In the genomic region with DNA sequence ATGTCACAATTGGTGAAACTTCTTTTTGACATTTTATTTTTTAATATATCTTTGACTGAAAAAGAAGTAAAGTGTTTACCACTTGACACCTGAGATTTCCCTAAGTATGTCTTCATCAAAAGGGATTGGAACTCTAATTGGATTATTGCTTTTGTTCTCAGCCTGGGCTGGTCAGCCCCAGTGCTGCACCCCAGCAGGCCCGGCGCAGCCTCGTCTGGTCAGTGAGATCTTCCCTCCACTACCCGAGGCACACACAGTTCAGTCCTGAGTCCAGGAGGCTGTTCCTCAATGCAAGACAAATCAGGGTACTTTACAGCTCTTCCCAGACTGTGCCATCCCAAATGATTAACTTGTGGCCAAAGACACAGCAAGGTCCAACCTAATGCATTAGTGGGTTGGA, we compare ENCODE assay signal across 2 cellular contexts.
TF ChIP-seq lines count a peak whose summit lies in the region.

No MANE protein-coding gene starts in this region.

TF ChIP-seq in H1, 55 proteins besides CTCF, POLR2A, EP300 and RAD21 (continued from another document):
- TF ChIP-seq GABPA (IDR thresholded peaks at IDR 0.05; ENCODE audit: borderline replicate concordance, insufficient read depth, low read length) (no peak), SIX5 (IDR thresholded peaks at IDR 0.05; ENCODE audit: low read depth, low read length) (no peak), CHD1 (IDR thresholded peaks at IDR 0.05; ENCODE audit: low read depth, low read length) (no peak), JUN (IDR thresholded peaks at IDR 0.05; ENCODE audit: low read depth, low read length) (no peak), KDM4A (IDR thresholded peaks at IDR 0.05; ENCODE audit: low read depth, low read length, severe bottlenecking) (no peak), SUZ12 (IDR thresholded peaks at IDR 0.05; ENCODE audit: low read length) (no peak), CTBP2 (IDR thresholded peaks at IDR 0.05; ENCODE audit: borderline replicate concordance, insufficient read depth, insufficient read length, low read length) (no peak)

TF ChIP-seq in SK-N-SH treated with all-trans-retinoic acid at 6 μM for 48 hours, 23 proteins besides CTCF, POLR2A, EP300 and RAD21 (continued from another document):
- TF ChIP-seq, protein P1, sequence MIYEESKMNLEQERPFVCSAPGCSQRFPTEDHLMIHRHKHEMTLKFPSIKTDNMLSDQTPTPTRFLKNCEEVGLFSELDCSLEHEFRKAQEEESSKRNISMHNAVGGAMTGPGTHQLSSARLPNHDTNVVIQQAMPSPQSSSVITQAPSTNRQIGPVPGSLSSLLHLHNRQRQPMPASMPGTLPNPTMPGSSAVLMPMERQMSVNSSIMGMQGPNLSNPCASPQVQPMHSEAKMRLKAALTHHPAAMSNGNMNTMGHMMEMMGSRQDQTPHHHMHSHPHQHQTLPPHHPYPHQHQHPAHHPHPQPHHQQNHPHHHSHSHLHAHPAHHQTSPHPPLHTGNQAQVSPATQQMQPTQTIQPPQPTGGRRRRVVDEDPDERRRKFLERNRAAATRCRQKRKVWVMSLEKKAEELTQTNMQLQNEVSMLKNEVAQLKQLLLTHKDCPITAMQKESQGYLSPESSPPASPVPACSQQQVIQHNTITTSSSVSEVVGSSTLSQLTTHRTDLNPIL (CRISPR knock-in tag; IDR thresholded peaks at IDR 0.05; ENCODE audit: low read depth): no peak
- TF ChIP-seq CSDC2 (CRISPR knock-in tag; IDR thresholded peaks at IDR 0.05) (no peak), OSR1 (CRISPR knock-in tag; IDR thresholded peaks at IDR 0.05) (no peak), BACH2 (CRISPR knock-in tag; IDR thresholded peaks at IDR 0.05; ENCODE audit: borderline replicate concordance) (no peak), ZNF8 (CRISPR knock-in tag; IDR thresholded peaks at IDR 0.05) (no peak), PPARA (CRISPR knock-in tag; IDR thresholded peaks at IDR 0.05; ENCODE audit: borderline replicate concordance) (no peak), SNAI2 (CRISPR knock-in tag; IDR thresholded peaks at IDR 0.05) (no peak), ZFP30 (CRISPR knock-in tag; IDR thresholded peaks at IDR 0.05) (no peak), ZNF565 (CRISPR knock-in tag; conservative IDR thresholded peaks at IDR 0.05; ENCODE audit: low read depth) (no peak), CSRNP3 (CRISPR knock-in tag; IDR thresholded peaks at IDR 0.05) (no peak)
- TF ChIP-seq, protein P2, sequence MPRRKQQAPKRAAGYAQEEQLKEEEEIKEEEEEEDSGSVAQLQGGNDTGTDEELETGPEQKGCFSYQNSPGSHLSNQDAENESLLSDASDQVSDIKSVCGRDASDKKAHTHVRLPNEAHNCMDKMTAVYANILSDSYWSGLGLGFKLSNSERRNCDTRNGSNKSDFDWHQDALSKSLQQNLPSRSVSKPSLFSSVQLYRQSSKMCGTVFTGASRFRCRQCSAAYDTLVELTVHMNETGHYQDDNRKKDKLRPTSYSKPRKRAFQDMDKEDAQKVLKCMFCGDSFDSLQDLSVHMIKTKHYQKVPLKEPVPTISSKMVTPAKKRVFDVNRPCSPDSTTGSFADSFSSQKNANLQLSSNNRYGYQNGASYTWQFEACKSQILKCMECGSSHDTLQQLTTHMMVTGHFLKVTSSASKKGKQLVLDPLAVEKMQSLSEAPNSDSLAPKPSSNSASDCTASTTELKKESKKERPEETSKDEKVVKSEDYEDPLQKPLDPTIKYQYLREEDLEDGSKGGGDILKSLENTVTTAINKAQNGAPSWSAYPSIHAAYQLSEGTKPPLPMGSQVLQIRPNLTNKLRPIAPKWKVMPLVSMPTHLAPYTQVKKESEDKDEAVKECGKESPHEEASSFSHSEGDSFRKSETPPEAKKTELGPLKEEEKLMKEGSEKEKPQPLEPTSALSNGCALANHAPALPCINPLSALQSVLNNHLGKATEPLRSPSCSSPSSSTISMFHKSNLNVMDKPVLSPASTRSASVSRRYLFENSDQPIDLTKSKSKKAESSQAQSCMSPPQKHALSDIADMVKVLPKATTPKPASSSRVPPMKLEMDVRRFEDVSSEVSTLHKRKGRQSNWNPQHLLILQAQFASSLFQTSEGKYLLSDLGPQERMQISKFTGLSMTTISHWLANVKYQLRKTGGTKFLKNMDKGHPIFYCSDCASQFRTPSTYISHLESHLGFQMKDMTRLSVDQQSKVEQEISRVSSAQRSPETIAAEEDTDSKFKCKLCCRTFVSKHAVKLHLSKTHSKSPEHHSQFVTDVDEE (CRISPR knock-in tag; IDR thresholded peaks at IDR 0.05): no peak
TF ChIP-seq in SK-N-SH treated with all-trans-retinoic acid at 6 μM for 48 hours: peak in this region for 0.
